ENCODE assay signal across 22 cellular contexts in genomic region chr19:29785360-29785759, GRCh38.
"Had no signal": no experiment of that assay in that cellular context is flagged by ENCODE, and none has a peak within 500 bp of the region (broad histone marks: within the 10 kb centered on the region; RNA-seq: fewer than 3 reads in every experiment).

No MANE protein-coding gene starts in this region.

- ATAC-seq: esophagus mucosa, gastrocnemius medialis, heart right ventricle, left cardiac atrium, left lung, left ventricle myocardium superior, lower lobe of right lung, mucosa of descending colon had no signal

- DNase-seq: dermis blood vessel endothelial cell; dorsolateral prefrontal cortex; effector CD4-positive, alpha-beta T cell; effector memory CD4-positive, alpha-beta T cell; esophagus squamous epithelium; foreskin fibroblast; foreskin melanocyte; gastrocnemius medialis; glutamatergic neuron; head of caudate nucleus; heart right ventricle; hippocampal formation; left cardiac atrium; left ventricle myocardium superior; lower lobe of right lung; mesenchymal stem cell; mucosa of descending colon; naive B cell had no signal

- H3K4me1 ChIP-seq: esophagus squamous epithelium, gastrocnemius medialis, heart right ventricle, left lung, lower lobe of right lung had no signal

- H3K36me3 ChIP-seq: esophagus squamous epithelium, gastrocnemius medialis, heart right ventricle, left lung, lower lobe of right lung had no signal

- H3K27me3 ChIP-seq: gastrocnemius medialis, left lung had no signal

- H3K4me3 ChIP-seq: coronary artery, dorsolateral prefrontal cortex, esophagus squamous epithelium, gastrocnemius medialis, heart right ventricle, left lung, lower lobe of right lung, mucosa of descending colon had no signal

- H3K27ac ChIP-seq: coronary artery, dorsolateral prefrontal cortex, epithelial cell of prostate, esophagus squamous epithelium, gastrocnemius medialis, heart right ventricle, left lung, lower lobe of right lung had no signal

- H3K9me3 ChIP-seq: esophagus squamous epithelium, gastrocnemius medialis, heart right ventricle, left lung, lower lobe of right lung, mucosa of descending colon had no signal
